ENCODE assay signal across 20 cellular contexts in genomic region chr6:116629467-116630063, GRCh38. TPM values are rescaled to one million over a fixed set of nuclear protein-coding genes. Genes with fewer than 3 reads are reported as not detected.
A peak's percentile ranks its signal among the peaks of the same experiment; 100 is the strongest.
DNase-seq lines count a peak whose midpoint lies in the region; ATAC-seq and TF ChIP-seq lines count a peak whose summit lies in the region.
"Had no signal": no experiment of that assay in that cellular context is flagged by ENCODE, and none has a peak within 500 bp of the region (broad histone marks: within the 10 kb centered on the region; RNA-seq: fewer than 3 reads in every experiment).

No MANE protein-coding gene starts in this region.

- peak overlapping the region in 2 of 10 experiments; percentile 26; a peak in 5 of 20 replicates for H3K4me3 ChIP-seq in BLaER1 treated with 17β-estradiol and CSF1 and Interleukin-3, amounts not matched to agents 10 nM and 100 nM
- H3K4me3 ChIP-seq in neural progenitor cell (no peak overlapping the region), SJCRH30 (no peak overlapping the region)
- H3K4me3 ChIP-seq: esophagus muscularis mucosa, heart left ventricle, PC-9, tibial nerve had no signal

- peaks cover 2% of the 10 kb centered on the region for H3K9me3 Mint-ChIP-seq in activated B cell treated with CpG ODN at 0.5 μM for 24 hours
- H3K9me3 Mint-ChIP-seq in neural progenitor cell = no peaks in the 10 kb centered on the region
- H3K9me3 Mint-ChIP-seq: T-helper 1 cell treated with Interleukin-12 subunit alpha and Interleukin-12 subunit beta and Interleukin-4 antibody, amounts not matched to agents 30 μg/mL and 1 μg/mL, for 36 hours had no signal

- H3K27me3 Mint-ChIP-seq in activated B cell treated with CpG ODN at 0.5 μM for 24 hours (no peaks in the 10 kb centered on the region), neural progenitor cell (ENCODE audit: insufficient read depth, low read depth) (no peaks in the 10 kb centered on the region)
- H3K27me3 Mint-ChIP-seq: activated CD4-positive, alpha-beta T cell treated with anti-CD3 and anti-CD28 coated beads for 36 hours had no signal

- no peak for TF ChIP-seq CTCF in activated B cell treated with CpG ODN at 0.5 μM for 24 hours (IDR thresholded peaks at IDR 0.05)
- TF ChIP-seq CTCF in neural progenitor cell (IDR thresholded peaks at IDR 0.05) = no peak

- H3K4me1 Mint-ChIP-seq in activated B cell treated with CpG ODN at 0.5 μM for 24 hours (peaks cover 25% of the 10 kb centered on the region), neural progenitor cell (no peaks in the 10 kb centered on the region)
- H3K4me1 Mint-ChIP-seq: activated CD4-positive, alpha-beta T cell treated with anti-CD3 and anti-CD28 coated beads for 36 hours had no signal

- POLR2A ChIA-PET in activated B cell treated with CpG ODN at 0.5 μM for 24 hours (lab: Charles Lee) = no interaction called here

- H3K9ac ChIP-seq in BLaER1 treated with 17β-estradiol and CSF1 and Interleukin-3, amounts not matched to agents 10 nM and 100 nM = peak overlapping the region in 3 of 11 experiments; percentile 42 to 55 (median 47); a peak in 4 of 22 replicates
- H3K9ac ChIP-seq in neural progenitor cell = no peak overlapping the region
- H3K9ac ChIP-seq: KMS-11 had no signal

- CTCF ChIA-PET in activated B cell treated with CpG ODN at 0.5 μM for 24 hours (lab: Charles Lee) = no interaction called here

- H3K27me3 ChIP-seq in BLaER1 treated with 17β-estradiol and CSF1 and Interleukin-3, amounts not matched to agents 10 nM and 100 nM = no peaks in the 10 kb centered on the region
- H3K27me3 ChIP-seq in neural progenitor cell (no peaks in the 10 kb centered on the region), SJCRH30 (no peaks in the 10 kb centered on the region)
- H3K27me3 ChIP-seq: esophagus muscularis mucosa, heart left ventricle, tibial nerve had no signal

- peaks cover 0 to 13% (median 0%) of the 10 kb centered on the region in 11 experiments; a peak in 3 of 22 replicates for H3K9me3 ChIP-seq in BLaER1 treated with 17β-estradiol and CSF1 and Interleukin-3, amounts not matched to agents 10 nM and 100 nM (replicated peaks in 1 of 11)
- H3K9me3 ChIP-seq in neural progenitor cell (ENCODE audit: low read depth) = no peaks in the 10 kb centered on the region
- no peaks in the 10 kb centered on the region for H3K9me3 ChIP-seq in SJCRH30 (replicated peaks)
- H3K9me3 ChIP-seq: esophagus muscularis mucosa, heart left ventricle, tibial nerve had no signal

- H3K27ac Mint-ChIP-seq in activated B cell treated with CpG ODN at 0.5 μM for 24 hours (peak overlapping the region; percentile 24), neural progenitor cell (no peak overlapping the region)
- H3K27ac Mint-ChIP-seq: activated CD4-positive, alpha-beta T cell treated with anti-CD3 and anti-CD28 coated beads for 36 hours; T-helper 1 cell treated with Interleukin-12 subunit alpha and Interleukin-12 subunit beta and Interleukin-4 antibody, amounts not matched to agents 30 μg/mL and 1 μg/mL, for 36 hours had no signal

- H3K27ac ChIP-seq in BLaER1 treated with 17β-estradiol and CSF1 and Interleukin-3, amounts not matched to agents 10 nM and 100 nM = peak overlapping the region; percentile 30 to 76 (median 68); a peak in 21 of 22 replicates
- H3K27ac ChIP-seq in neural progenitor cell (no peak overlapping the region), SJCRH30 (no peak overlapping the region)
- H3K27ac ChIP-seq: esophagus muscularis mucosa, heart left ventricle, KMS-11, PC-9, tibial nerve had no signal

- ATAC-seq in activated B cell treated with CpG ODN at 0.5 μM for 24 hours (ENCODE audit: low read depth) = peak; percentile 40
- ATAC-seq: activated CD4-positive, alpha-beta T cell treated with anti-CD3 and anti-CD28 coated beads for 36 hours; heart left ventricle had no signal

- peaks cover 12 to 32% (median 18%) of the 10 kb centered on the region in 11 experiments for H3K36me3 ChIP-seq in BLaER1 treated with 17β-estradiol and CSF1 and Interleukin-3, amounts not matched to agents 10 nM and 100 nM
- H3K36me3 ChIP-seq in neural progenitor cell (no peaks in the 10 kb centered on the region), SJCRH30 (no peaks in the 10 kb centered on the region; the same call in 1 of the 2 replicates)

- H3K36me3 Mint-ChIP-seq in activated B cell treated with CpG ODN at 0.5 μM for 24 hours (ENCODE audit: low read depth) (peaks cover 19% of the 10 kb centered on the region), neural progenitor cell (peaks cover 8% of the 10 kb centered on the region)

- H3K4me2 ChIP-seq in BLaER1 treated with 17β-estradiol and CSF1 and Interleukin-3, amounts not matched to agents 10 nM and 100 nM = peak overlapping the region; percentile 47 to 84 (median 69)
- no peak overlapping the region for H3K4me2 ChIP-seq in neural progenitor cell
- H3K4me2 ChIP-seq: KMS-11, PC-9 had no signal

- no peak overlapping the region for H2AFZ ChIP-seq in neural progenitor cell (replicated peaks)
- H2AFZ ChIP-seq: PC-9 had no signal

- no peaks in the 10 kb centered on the region for H4K20me1 ChIP-seq in BLaER1 treated with 17β-estradiol and CSF1 and Interleukin-3, amounts not matched to agents 10 nM and 100 nM
- H4K20me1 ChIP-seq in neural progenitor cell (ENCODE audit: low read depth) = no peaks in the 10 kb centered on the region

- H3K79me2 ChIP-seq in neural progenitor cell (ENCODE audit: low read depth) = no peaks in the 10 kb centered on the region

- intact Hi-C loops in activated B cell treated with CpG ODN at 0.5 μM for 24 hours (cut with micrococcal nuclease) = no loop called here

- H3K4me1 ChIP-seq in BLaER1 treated with 17β-estradiol and CSF1 and Interleukin-3, amounts not matched to agents 10 nM and 100 nM = peaks cover 31 to 57% (median 39%) of the 10 kb centered on the region in 10 experiments
- H3K4me1 ChIP-seq in neural progenitor cell = no peaks in the 10 kb centered on the region
- no peaks in the 10 kb centered on the region for H3K4me1 ChIP-seq in SJCRH30
- H3K4me1 ChIP-seq: esophagus muscularis mucosa, heart left ventricle, tibial nerve had no signal

- H3F3A ChIP-seq in neural progenitor cell (ENCODE audit: low read depth) = no peaks in the 10 kb centered on the region

- DNase-seq in NCI-H2029 (lab: John Stamatoyannopoulos, UW) (peak; percentile 88), activated B cell treated with CpG ODN at 0.5 μM for 24 hours (no peak), NCI-H187 (lab: John Stamatoyannopoulos, UW) (no peak), neural progenitor cell (ENCODE audit: low spot score) (no peak), SJCRH30 (no peak)
- DNase-seq: activated CD4-positive, alpha-beta T cell treated with anti-CD3 and anti-CD28 coated beads for 36 hours; activated CD8-positive, alpha-beta memory T cell treated with anti-CD3 and anti-CD28 coated beads, Interleukin-2, amount 50 U/mL, for 48 hours; activated naive CD4-positive, alpha-beta T cell; DMS 273 treated with DMSO at 0.1 percent for 48 hours; heart left ventricle; NCI-H1436; NCI-H446 treated with DMSO at 0.1 percent for 48 hours; occipital lobe; PC-9; stimulated activated CD4-positive, alpha-beta T cell treated with anti-CD3 and anti-CD28 coated beads, Interleukin-4, amount 100 ng/mL, for 24 hours had no signal

- no peak overlapping the region for H3K4me3 Mint-ChIP-seq in activated B cell treated with CpG ODN at 0.5 μM for 24 hours
- no peak overlapping the region for H3K4me3 Mint-ChIP-seq in neural progenitor cell
- H3K4me3 Mint-ChIP-seq: activated CD4-positive, alpha-beta T cell treated with anti-CD3 and anti-CD28 coated beads for 36 hours; T-helper 1 cell treated with Interleukin-12 subunit alpha and Interleukin-12 subunit beta and Interleukin-4 antibody, amounts not matched to agents 30 μg/mL and 1 μg/mL, for 36 hours had no signal

RNA-seq across cellular contexts. Expression of gene RSPH4A, which starts 13.3 kb away (rescaled TPM):
- total RNA-seq in activated B cell treated with CpG ODN at 0.5 μM for 24 hours (0.39 and 0.40 TPM in 2 replicates), neural progenitor cell (ENCODE audit: low replicate concordance) (0.59 and 0.69 TPM in 2 replicates)
- total RNA-seq in SJCRH30 (2014; rRNA removed; shearing (Covaris generic)) = 1.6 and 2.1 TPM in 2 replicates

RNA-seq across cellular contexts. Expression of gene ZUP1, which starts 39.0 kb away (rescaled TPM):
- total RNA-seq in activated B cell treated with CpG ODN at 0.5 μM for 24 hours (22.0 and 25.9 TPM in 2 replicates), neural progenitor cell (ENCODE audit: low replicate concordance) (25.3 and 42.1 TPM in 2 replicates)
- total RNA-seq in SJCRH30 (2014; rRNA removed; shearing (Covaris generic)) = 24.0 and 26.0 TPM in 2 replicates

RNA-seq across cellular contexts. Expression of gene KPNA5, which starts 51.4 kb away (rescaled TPM):
- total RNA-seq in activated B cell treated with CpG ODN at 0.5 μM for 24 hours (25.0 and 29.9 TPM in 2 replicates), neural progenitor cell (ENCODE audit: low replicate concordance) (26.0 and 39.9 TPM in 2 replicates)
- total RNA-seq in SJCRH30 (2014; rRNA removed; shearing (Covaris generic)) = 11.6 and 11.9 TPM in 2 replicates

RNA-seq across cellular contexts. Expression of gene RWDD1, which starts 58.3 kb away (rescaled TPM):
- total RNA-seq in activated B cell treated with CpG ODN at 0.5 μM for 24 hours = 30.9 and 33.8 TPM in 2 replicates
- 28.0 and 43.2 TPM in 2 replicates for total RNA-seq in neural progenitor cell (ENCODE audit: low replicate concordance)
- 54.9 and 57.0 TPM in 2 replicates for total RNA-seq in SJCRH30 (2014; rRNA removed; shearing (Covaris generic))

Comparison
In these comparisons a context has a peak if more than half of its experiments do, and no peak if none do; other contexts are left out.
1. H3K27ac ChIP-seq: peak in BLaER1 treated with 17β-estradiol and CSF1 and Interleukin-3, amounts not matched to agents 10 nM and 100 nM (11 of 11); none in neural progenitor cell (single experiment) and SJCRH30 (single experiment).